In the genomic region with DNA sequence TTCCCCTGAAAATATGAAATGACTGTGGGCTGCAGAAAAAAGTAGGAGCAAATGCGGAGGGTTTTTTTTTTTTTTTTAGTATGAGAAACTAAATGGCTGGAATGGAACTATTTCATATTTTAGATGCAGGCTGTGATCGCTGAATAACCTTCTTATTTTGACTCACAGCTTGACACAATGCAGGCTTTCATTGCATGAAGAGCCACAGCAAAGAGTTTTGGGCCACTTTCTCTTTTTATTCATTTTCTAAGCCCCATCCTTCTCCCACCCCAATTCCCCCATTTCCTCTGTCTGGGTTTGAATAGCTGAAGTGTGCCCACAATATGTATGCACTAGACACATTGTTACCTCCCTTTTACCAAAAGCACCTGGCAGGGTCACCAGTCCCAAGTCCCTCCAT, we compare ENCODE assay signal across 30 cellular contexts.
DNase-seq lines count a peak whose midpoint lies in the region; ATAC-seq and TF ChIP-seq lines count a peak whose summit lies in the region.
"Had no signal": no experiment of that assay in that cellular context is flagged by ENCODE, and none has a peak within 500 bp of the region (broad histone marks: within the 10 kb centered on the region; RNA-seq: fewer than 3 reads in every experiment).

No MANE protein-coding gene starts in this region.

- no peak for DNase-seq in stimulated activated naive CD8-positive, alpha-beta T cell treated with anti-CD3 and anti-CD28 coated beads, Interleukin-15, Interleukin-2, amounts not matched to agents 100 U/mL and 50 U/mL, for 24 hours
- peak; percentile 9 for DNase-seq in midbrain (lab: John Stamatoyannopoulos, UW)
- DNase-seq in tibial nerve (ENCODE audit: low spot score in 2 of 2), result no peak
- DNase-seq in mesothelial cell of epicardium (ENCODE audit: low spot score in 2 of 2, unreplicated experiment in 2 of 2), result no peak
- DNase-seq in Peyer's patch, result no peak
- DNase-seq: CD8-positive, alpha-beta T cell; DMS 273 treated with DMSO at 0.1 percent for 48 hours; DMS79; EL; GDM1; GM23248; H7; Kasumi-1; MG63; NCI-H1105 treated with DMSO at 0.1 percent for 48 hours; NCI-H2029; NCI-H446 treated with DMSO at 0.1 percent for 48 hours; NCI-H526; NCI-H82; NK-92 treated with Interleukin-12 subunit alpha and Interleukin-12 subunit beta, amount 100 ng/mL, for 24 hours; PC-3; Right ventricle myocardium superior; RPMI8226 had no signal

- peaks cover 62% of the 10 kb centered on the region for H3K4me1 Mint-ChIP-seq in stimulated activated naive CD8-positive, alpha-beta T cell treated with anti-CD3 and anti-CD28 coated beads, Interleukin-15, Interleukin-2, amounts not matched to agents 100 ng/mL and 50 ng/mL, for 24 hours (ENCODE audit: low read depth)
- peaks cover 27% of the 10 kb centered on the region for H3K4me1 Mint-ChIP-seq in activated T-helper 17 cell treated with anti-CD3 and anti-CD28 coated beads, Interleukin-2, amount 50 U/mL, for 72 hours
- H3K4me1 Mint-ChIP-seq in mesothelial cell of epicardium, result peaks cover 1% of the 10 kb centered on the region
- H3K4me1 Mint-ChIP-seq: B cell had no signal

- no peak for TF ChIP-seq EP300 in tibial nerve (IDR thresholded peaks at IDR 0.05)

- no peaks in the 10 kb centered on the region for H3K9me3 ChIP-seq in tibial nerve
- H3K9me3 ChIP-seq in Peyer's patch, result no peaks in the 10 kb centered on the region

- H3K4me3 ChIP-seq in tibial nerve (no peak overlapping the region), Peyer's patch (no peak overlapping the region)
- H3K4me3 ChIP-seq: GM12878, GM23248, K562, MG63 had no signal

- peak overlapping the region; percentile 29 for H3K27ac Mint-ChIP-seq in stimulated activated naive CD8-positive, alpha-beta T cell treated with anti-CD3 and anti-CD28 coated beads, Interleukin-15, Interleukin-2, amounts not matched to agents 100 ng/mL and 50 ng/mL, for 24 hours
- peak overlapping the region; percentile 9 for H3K27ac Mint-ChIP-seq in activated T-helper 17 cell treated with anti-CD3 and anti-CD28 coated beads, Interleukin-2, amount 50 U/mL, for 72 hours
- H3K27ac Mint-ChIP-seq in mesothelial cell of epicardium, result no peak overlapping the region
- H3K27ac Mint-ChIP-seq: B cell; CD8-positive, alpha-beta T cell had no signal

- no peak for TF ChIP-seq CTCF in tibial nerve (IDR thresholded peaks at IDR 0.05)
- no peak for TF ChIP-seq CTCF in mesothelial cell of epicardium (IDR thresholded peaks at IDR 0.05; ENCODE audit: unreplicated experiment)
- TF ChIP-seq CTCF in Peyer's patch (IDR thresholded peaks at IDR 0.05), result no peak

- H3K9me3 Mint-ChIP-seq in stimulated activated naive CD8-positive, alpha-beta T cell treated with anti-CD3 and anti-CD28 coated beads, Interleukin-15, Interleukin-2, amounts not matched to agents 100 ng/mL and 50 ng/mL, for 24 hours, result peaks cover 6% of the 10 kb centered on the region
- H3K9me3 Mint-ChIP-seq in activated T-helper 17 cell treated with anti-CD3 and anti-CD28 coated beads, Interleukin-2, amount 50 U/mL, for 72 hours, result no peaks in the 10 kb centered on the region
- H3K9me3 Mint-ChIP-seq in mesothelial cell of epicardium, result peaks cover 10% of the 10 kb centered on the region
- H3K9me3 Mint-ChIP-seq: CD8-positive, alpha-beta T cell had no signal

- peaks cover 12% of the 10 kb centered on the region for H3K36me3 Mint-ChIP-seq in stimulated activated naive CD8-positive, alpha-beta T cell treated with anti-CD3 and anti-CD28 coated beads, Interleukin-15, Interleukin-2, amounts not matched to agents 100 ng/mL and 50 ng/mL, for 24 hours (ENCODE audit: low read depth)
- H3K36me3 Mint-ChIP-seq in activated T-helper 17 cell treated with anti-CD3 and anti-CD28 coated beads, Interleukin-2, amount 50 U/mL, for 72 hours (ENCODE audit: low read depth), result no peaks in the 10 kb centered on the region
- H3K36me3 Mint-ChIP-seq in mesothelial cell of epicardium, result no peaks in the 10 kb centered on the region
- H3K36me3 Mint-ChIP-seq: CD8-positive, alpha-beta T cell had no signal

- TF ChIP-seq POLR2A in tibial nerve (IDR thresholded peaks at IDR 0.05), result no peak
- no peak for TF ChIP-seq POLR2A in Peyer's patch (IDR thresholded peaks at IDR 0.05)

- H3K36me3 ChIP-seq in tibial nerve, result no peaks in the 10 kb centered on the region
- H3K36me3 ChIP-seq in Peyer's patch, result no peaks in the 10 kb centered on the region
- H3K36me3 ChIP-seq: MG63 had no signal

- H3K4me3 Mint-ChIP-seq in stimulated activated naive CD8-positive, alpha-beta T cell treated with anti-CD3 and anti-CD28 coated beads, Interleukin-15, Interleukin-2, amounts not matched to agents 100 ng/mL and 50 ng/mL, for 24 hours, result no peak overlapping the region
- no peak overlapping the region for H3K4me3 Mint-ChIP-seq in activated T-helper 17 cell treated with anti-CD3 and anti-CD28 coated beads, Interleukin-2, amount 50 U/mL, for 72 hours
- no peak overlapping the region for H3K4me3 Mint-ChIP-seq in mesothelial cell of epicardium
- H3K4me3 Mint-ChIP-seq: B cell; CD8-positive, alpha-beta T cell had no signal

- no peaks in the 10 kb centered on the region for H3K27me3 Mint-ChIP-seq in stimulated activated naive CD8-positive, alpha-beta T cell treated with anti-CD3 and anti-CD28 coated beads, Interleukin-15, Interleukin-2, amounts not matched to agents 100 ng/mL and 50 ng/mL, for 24 hours
- no peaks in the 10 kb centered on the region for H3K27me3 Mint-ChIP-seq in activated T-helper 17 cell treated with anti-CD3 and anti-CD28 coated beads, Interleukin-2, amount 50 U/mL, for 72 hours
- H3K27me3 Mint-ChIP-seq in mesothelial cell of epicardium (ENCODE audit: low read depth), result no peaks in the 10 kb centered on the region
- H3K27me3 Mint-ChIP-seq: B cell had no signal

- WGBS in tibial nerve, 2 donors, result 34 to 38% methylated on average over 2 of the region's 2 CpGs

- H3K4me1 ChIP-seq in tibial nerve (peaks cover 0 to 54% (median 14%) of the 10 kb centered on the region in 4 donors), Peyer's patch (no peaks in the 10 kb centered on the region)

- H3K27ac ChIP-seq in tibial nerve (peak overlapping the region in 3 of 4 donors; percentile 35 to 76 (median 60)), Peyer's patch (no peak overlapping the region)
- H3K27ac ChIP-seq: C4-2B, GM23248 had no signal

- no peak for ATAC-seq in stimulated activated naive CD8-positive, alpha-beta T cell treated with anti-CD3 and anti-CD28 coated beads, Interleukin-15, Interleukin-2, amounts not matched to agents 100 U/mL and 50 U/mL, for 24 hours
- no peak for ATAC-seq in activated T-helper 17 cell treated with anti-CD3 and anti-CD28 coated beads, Interleukin-2, amount 50 U/mL, for 72 hours (replicated peaks)
- ATAC-seq in HG03039 (IDR thresholded peaks at IDR 0.05; ENCODE audit: unreplicated experiment), result no peak
- ATAC-seq: CD8-positive, alpha-beta T cell; GM12878; K562; PC-3 had no signal

- H3K27me3 ChIP-seq in tibial nerve (no peaks in the 10 kb centered on the region), Peyer's patch (no peaks in the 10 kb centered on the region)
- H3K27me3 ChIP-seq: MG63 had no signal

Comparison
In these comparisons a context has a peak if more than half of its experiments do, and no peak if none do; other contexts are left out.
1. H3K27ac ChIP-seq: peak in tibial nerve (3 of 4); none in Peyer's patch (0 of 4).